Comparison of ENCODE assay signal across 1 cellular context in genomic region chr21:44895859-44896258, GRCh38.
A peak's percentile ranks its signal among the peaks of the same experiment; 100 is the strongest.
TF ChIP-seq lines count a peak whose summit lies in the region.

No MANE protein-coding gene starts in this region.

TF ChIP-seq in HepG2, 621 proteins besides CTCF, POLR2A, EP300 and RAD21:
- TF ChIP-seq JDP2 (CRISPR knock-in tag; IDR thresholded peaks at IDR 0.05; ENCODE audit: borderline replicate concordance), result no peak
- TF ChIP-seq RFXANK (CRISPR knock-in tag; IDR thresholded peaks at IDR 0.05), result no peak
- TF ChIP-seq ZNF331 (CRISPR knock-in tag; IDR thresholded peaks at IDR 0.05), result no peak
- TF ChIP-seq ZNF720 (CRISPR knock-in tag; IDR thresholded peaks at IDR 0.05), result no peak
- no peak for TF ChIP-seq NFYC (CRISPR knock-in tag; IDR thresholded peaks at IDR 0.05)
- no peak for TF ChIP-seq TOE1 (CRISPR knock-in tag; IDR thresholded peaks at IDR 0.05)
- TF ChIP-seq TBX3 (IDR thresholded peaks at IDR 0.05; ENCODE audit: borderline replicate concordance), result peak; percentile 95
- no peak for TF ChIP-seq ZSCAN30 (CRISPR knock-in tag; IDR thresholded peaks at IDR 0.05)
- TF ChIP-seq SIX4 (CRISPR knock-in tag; IDR thresholded peaks at IDR 0.05), result no peak
- TF ChIP-seq RELA (CRISPR knock-in tag; IDR thresholded peaks at IDR 0.05), result no peak
- no peak for TF ChIP-seq ZNF160 (CRISPR knock-in tag; IDR thresholded peaks at IDR 0.05)
- TF ChIP-seq NPAS2 (CRISPR knock-in tag; IDR thresholded peaks at IDR 0.05; ENCODE audit: borderline replicate concordance), result no peak
- TF ChIP-seq ZBTB44 (CRISPR knock-in tag; IDR thresholded peaks at IDR 0.05), result no peak
- TF ChIP-seq ZNF670 (CRISPR knock-in tag; IDR thresholded peaks at IDR 0.05; ENCODE audit: borderline replicate concordance), result no peak
- TF ChIP-seq TEAD2 (CRISPR knock-in tag; IDR thresholded peaks at IDR 0.05), result no peak
- no peak for TF ChIP-seq ATF6 (CRISPR knock-in tag; conservative IDR thresholded peaks at IDR 0.05)
- no peak for TF ChIP-seq JUNB (CRISPR knock-in tag; IDR thresholded peaks at IDR 0.05; ENCODE audit: borderline replicate concordance)
- no peak for TF ChIP-seq ATF3 (CRISPR knock-in tag; IDR thresholded peaks at IDR 0.05)
- TF ChIP-seq ZC3H4 (CRISPR knock-in tag; IDR thresholded peaks at IDR 0.05; ENCODE audit: borderline replicate concordance), result no peak
- peak; percentile 95 for TF ChIP-seq ZNF263 (CRISPR knock-in tag; IDR thresholded peaks at IDR 0.05)
- TF ChIP-seq TRAFD1 (CRISPR knock-in tag; IDR thresholded peaks at IDR 0.05; ENCODE audit: borderline replicate concordance), result no peak
- TF ChIP-seq ZNF18 (CRISPR knock-in tag; IDR thresholded peaks at IDR 0.05; ENCODE audit: insufficient replicate concordance), result peak; percentile 97
- TF ChIP-seq ZBTB33 (CRISPR knock-in tag; IDR thresholded peaks at IDR 0.05), result peak; percentile 76
